In the genomic region with DNA sequence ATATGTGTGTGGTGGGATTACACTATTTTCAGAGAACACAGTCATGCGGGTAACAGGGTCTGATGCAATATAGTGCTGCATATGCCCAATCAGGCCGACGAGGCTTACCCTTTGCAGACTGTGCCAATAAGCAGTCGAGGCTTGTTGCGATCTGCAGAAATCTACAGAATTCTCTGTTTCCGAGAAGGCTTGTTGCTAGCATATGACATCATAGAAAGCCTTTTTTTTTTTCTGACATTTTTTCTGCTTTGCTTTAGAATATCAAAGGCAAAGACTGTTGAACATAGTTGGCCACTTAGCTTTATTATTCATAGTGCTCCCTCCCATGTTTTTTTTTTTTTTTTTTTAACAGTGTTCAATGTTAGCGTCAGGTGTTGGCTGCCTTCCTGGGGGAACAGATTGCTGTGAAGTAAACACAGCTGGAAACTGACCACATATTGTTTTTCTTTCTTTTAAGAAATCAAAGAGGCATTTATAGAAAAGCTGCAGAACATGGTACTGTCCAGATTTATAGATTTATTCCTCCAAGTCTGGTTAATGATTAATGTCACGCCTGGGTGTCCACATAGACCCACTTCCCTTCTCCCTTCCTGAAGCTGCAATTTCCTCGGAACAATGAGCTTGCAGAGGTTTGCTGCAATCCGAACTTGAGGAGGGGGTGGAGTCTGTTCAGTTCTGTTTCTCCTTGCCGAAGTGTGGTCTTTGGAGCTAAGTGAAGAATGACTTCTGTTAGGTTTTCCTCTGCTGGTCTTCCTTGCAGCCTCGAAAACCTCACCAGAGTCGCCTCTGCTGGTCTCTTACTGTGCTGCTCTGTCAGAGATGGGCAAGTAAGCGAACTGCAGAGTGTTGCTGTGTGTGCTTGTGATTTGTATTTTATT, we compare ENCODE assay signal across 7 cellular contexts.
DNase-seq lines count a peak whose midpoint lies in the region; ATAC-seq, FAIRE-seq and TF ChIP-seq lines count a peak whose summit lies in the region.

No MANE protein-coding gene starts in this region.

- H3K36me3 ChIP-seq in astrocyte (ENCODE audit: insufficient read depth, low read length) (no peaks in the 10 kb centered on the region), iPS-20b (ENCODE audit: insufficient read depth, low read depth, low read length) (0 out of 2 replicates have a peak, but pooled peaks cover under 1% of the 10 kb centered on the region), gastrocnemius medialis (peaks cover 0 to 6% of the 10 kb centered on the region in 2 donors)

- H3K4me1 ChIP-seq in astrocyte (ENCODE audit: insufficient read depth, low read length) (peaks cover 12% of the 10 kb centered on the region), iPS-20b (ENCODE audit: insufficient read depth, low read length) (peaks cover 26% of the 10 kb centered on the region), gastrocnemius medialis (peaks cover 63 to 64% of the 10 kb centered on the region in 2 donors)

- H3K27ac ChIP-seq in astrocyte (ENCODE audit: low read depth, low read length) = no peak overlapping the region
- no peak overlapping the region for H3K27ac ChIP-seq in iPS-20b (ENCODE audit: low read length)
- peak overlapping the region; percentile 81 to 93 (median 88) for H3K27ac ChIP-seq in gastrocnemius medialis

- peaks cover 10% of the 10 kb centered on the region for H3K4me1 Mint-ChIP-seq in astrocyte (ENCODE audit: low read depth, unreplicated experiment)
- H3K4me1 Mint-ChIP-seq in immature natural killer cell = peaks cover 14 to 17% of the 10 kb centered on the region in 2 donors

- no peaks in the 10 kb centered on the region for H3K79me2 ChIP-seq in astrocyte (ENCODE audit: insufficient read depth, low read length)

- H3K9ac ChIP-seq in astrocyte (ENCODE audit: low read length) = peak overlapping the region; percentile 6
- H3K9ac ChIP-seq in iPS-20b (ENCODE audit: low read depth, low read length) = peak overlapping the region; percentile 48; the same call in 1 of the 2 replicates

- H3K9me3 ChIP-seq in astrocyte (ENCODE audit: insufficient read depth, low read depth, low read length) (no peaks in the 10 kb centered on the region), iPS-20b (ENCODE audit: insufficient read depth, low read depth, low read length) (no peaks in the 10 kb centered on the region), gastrocnemius medialis (no peaks in the 10 kb centered on the region)

- H4K20me1 ChIP-seq in astrocyte (ENCODE audit: insufficient read depth, low read length) = no peaks in the 10 kb centered on the region

- TF ChIP-seq CTCF in astrocyte (IDR thresholded peaks at IDR 0.05; ENCODE audit: insufficient read depth, low read depth, low read length) = no peak
- no peak for TF ChIP-seq CTCF in gastrocnemius medialis (IDR thresholded peaks at IDR 0.05 in 4 of 5, conservative IDR thresholded peaks at IDR 0.05 in 1 of 5)

- H3K27ac Mint-ChIP-seq in astrocyte (ENCODE audit: unreplicated experiment) = peak overlapping the region; percentile 92
- H3K27ac Mint-ChIP-seq in immature natural killer cell = no peak overlapping the region

- ATAC-seq in gastrocnemius medialis = peak; percentile 51 to 58

- H3K27me3 ChIP-seq in astrocyte (ENCODE audit: insufficient read depth, low read length) (no peaks in the 10 kb centered on the region), iPS-20b (ENCODE audit: insufficient read depth, low read length) (no peaks in the 10 kb centered on the region), gastrocnemius medialis (no peaks in the 10 kb centered on the region)

- H3K27me3 Mint-ChIP-seq in astrocyte (ENCODE audit: low read depth, unreplicated experiment) = no peaks in the 10 kb centered on the region
- H3K27me3 Mint-ChIP-seq in immature natural killer cell (ENCODE audit: low read depth in 3 of 3) = no peaks in the 10 kb centered on the region

- H3K4me3 Mint-ChIP-seq in astrocyte (ENCODE audit: unreplicated experiment) = peak overlapping the region; percentile 82
- no peak overlapping the region for H3K4me3 Mint-ChIP-seq in immature natural killer cell

- H2AFZ ChIP-seq in astrocyte (ENCODE audit: low read depth, low read length) = peak overlapping the region; percentile 14

- H3K36me3 Mint-ChIP-seq in astrocyte (ENCODE audit: low read depth, unreplicated experiment) (no peaks in the 10 kb centered on the region), immature natural killer cell (peaks cover 5 to 10% (median 6%) of the 10 kb centered on the region in 3 donors)

- H3K4me2 ChIP-seq in astrocyte (ENCODE audit: low read length) = peak overlapping the region; percentile 80

- H3K4me3 ChIP-seq in astrocyte (ENCODE audit: insufficient read depth, low read depth, low read length) (peak overlapping the region; percentile 41), iPS-20b (ENCODE audit: low read length) (peak overlapping the region; percentile 24), gastrocnemius medialis (peak overlapping the region; percentile 35 to 53 (median 52))

- in situ Hi-C loops in gastrocnemius medialis (cut with MboI; ENCODE audit: low sequenced_read_pairs in 4 of 4) = no loop called here

- peak; percentile 64 for DNase-seq in MV-4-11 (lab: John Stamatoyannopoulos, UW)
- peak; percentile 78 for DNase-seq in astrocyte (ENCODE audit: low read depth)
- peak; percentile 34 to 70 for DNase-seq in gastrocnemius medialis
- no peak for DNase-seq in GM19239 (ENCODE audit: insufficient read length, low spot score)
- DNase-seq in immature natural killer cell = no peak

- FAIRE-seq in astrocyte (lab: Jason Lieb, UNC) (no peak), GM19239 (lab: Jason Lieb, UNC) (no peak)

- TF ChIP-seq POLR2A in GM19099 (IDR thresholded peaks at IDR 0.05; ENCODE audit: extremely low read depth, insufficient read length, low read depth) = peak; percentile 34
- TF ChIP-seq POLR2A in gastrocnemius medialis (IDR thresholded peaks at IDR 0.05) = peak; percentile 38 to 71

- intact Hi-C loops in gastrocnemius medialis (cut with DNase I; ENCODE audit: low total_unique reads) = loop anchor here (5.0 kb wide), 2 partner anchors 55 to 165 kb away; no protein-coding TSS in a partner anchor

- H3K9me3 Mint-ChIP-seq in astrocyte (ENCODE audit: unreplicated experiment) (no peaks in the 10 kb centered on the region), immature natural killer cell (no peaks in the 10 kb centered on the region)

Comparison
In these comparisons a context has a peak if more than half of its experiments do, and no peak if none do; other contexts are left out.
1. DNase-seq: peak in MV-4-11 (single experiment), astrocyte (single experiment) and gastrocnemius medialis (2 of 2); none in GM19239 (single experiment) and immature natural killer cell (0 of 3).
2. H3K27ac ChIP-seq: peak in gastrocnemius medialis (4 of 4); none in astrocyte (single experiment) and iPS-20b (single experiment).
3. Peak in every context shown above with its lines, with median percentiles within 50 percentile points of each other: H3K4me3 ChIP-seq.